2 cellular contexts compared by ENCODE assay signal in genomic region chr11:1494650-1495049, GRCh38.
TF ChIP-seq lines count a peak whose summit lies in the region.

No MANE protein-coding gene starts in this region.

TF ChIP-seq in liver, 16 proteins besides CTCF, POLR2A, EP300 and RAD21:
- TF ChIP-seq EGR1 (IDR thresholded peaks at IDR 0.05; ENCODE audit: low read depth in 2 of 2) = no peak
- no peak for TF ChIP-seq SP1 (IDR thresholded peaks at IDR 0.05)
- peak; percentile 29 for TF ChIP-seq FOXA2 (IDR thresholded peaks at IDR 0.05)

TF ChIP-seq in HepG2, 621 proteins besides CTCF, POLR2A, EP300 and RAD21:
- TF ChIP-seq TEAD3 (CRISPR knock-in tag; optimal IDR thresholded peaks at IDR 0.05; ENCODE audit: borderline replicate concordance) = no peak
- no peak for TF ChIP-seq BHLHE40 (IDR thresholded peaks at IDR 0.05; ENCODE audit: low read length)
- TF ChIP-seq NR3C1 (CRISPR knock-in tag; IDR thresholded peaks at IDR 0.05) = no peak
- TF ChIP-seq, protein P1, sequence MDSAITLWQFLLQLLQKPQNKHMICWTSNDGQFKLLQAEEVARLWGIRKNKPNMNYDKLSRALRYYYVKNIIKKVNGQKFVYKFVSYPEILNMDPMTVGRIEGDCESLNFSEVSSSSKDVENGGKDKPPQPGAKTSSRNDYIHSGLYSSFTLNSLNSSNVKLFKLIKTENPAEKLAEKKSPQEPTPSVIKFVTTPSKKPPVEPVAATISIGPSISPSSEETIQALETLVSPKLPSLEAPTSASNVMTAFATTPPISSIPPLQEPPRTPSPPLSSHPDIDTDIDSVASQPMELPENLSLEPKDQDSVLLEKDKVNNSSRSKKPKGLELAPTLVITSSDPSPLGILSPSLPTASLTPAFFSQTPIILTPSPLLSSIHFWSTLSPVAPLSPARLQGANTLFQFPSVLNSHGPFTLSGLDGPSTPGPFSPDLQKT (CRISPR knock-in tag; IDR thresholded peaks at IDR 0.05; ENCODE audit: borderline replicate concordance) = no peak
- TF ChIP-seq POGK (CRISPR knock-in tag; conservative IDR thresholded peaks at IDR 0.05) = no peak
- no peak for TF ChIP-seq ISL2 (CRISPR knock-in tag; IDR thresholded peaks at IDR 0.05)
TF ChIP-seq in HepG2: peak in this region for 0.
